ENCODE assay signal across 6 cellular contexts in the genomic region with DNA sequence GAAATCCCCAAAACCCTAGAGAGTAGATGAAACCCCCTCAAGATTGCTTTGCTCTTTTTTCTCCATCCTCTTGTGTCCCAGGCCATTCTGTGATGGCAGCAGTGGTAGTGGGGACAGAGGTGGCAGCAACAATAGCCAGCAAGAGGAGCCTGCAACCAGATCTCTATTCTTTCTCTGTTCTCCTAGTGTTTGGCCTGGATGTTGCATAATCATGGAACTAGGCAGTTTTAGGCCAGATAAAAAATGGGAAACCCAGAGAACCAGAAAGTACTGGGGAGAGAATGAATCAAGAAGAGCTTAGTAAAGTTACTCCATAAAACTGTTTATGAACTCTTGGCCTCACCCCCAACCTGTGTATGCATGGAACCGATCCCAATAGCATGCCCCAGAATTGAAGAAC.
"Had no signal": no experiment of that assay in that cellular context is flagged by ENCODE, and none has a peak within 500 bp of the region (broad histone marks: within the 10 kb centered on the region; RNA-seq: fewer than 3 reads in every experiment).

No MANE protein-coding gene starts in this region.

- FAIRE-seq: HTR-8/SVneo had no signal

- H3K27ac ChIP-seq: HL-60 had no signal

- DNase-seq: IMR-90, KBM-7, KG1 had no signal

- H3K4me3 ChIP-seq: K562 had no signal

- ATAC-seq: K562 had no signal
